15 cellular contexts compared by ENCODE assay signal in genomic region chr5:82403724-82404123, GRCh38.
DNase-seq lines count a peak whose midpoint lies in the region; ATAC-seq and TF ChIP-seq lines count a peak whose summit lies in the region.
"Had no signal": no experiment of that assay in that cellular context is flagged by ENCODE, and none has a peak within 500 bp of the region (broad histone marks: within the 10 kb centered on the region; RNA-seq: fewer than 3 reads in every experiment).

No MANE protein-coding gene starts in this region.

- H3K4me3 ChIP-seq in WERI-Rb-1 (ENCODE audit: low read depth, low read length) = no peak overlapping the region
- H3K4me3 ChIP-seq in smooth muscle cell = no peak overlapping the region
- H3K4me3 ChIP-seq in left ventricle myocardium inferior = no peak overlapping the region
- H3K4me3 ChIP-seq: A549 had no signal

- peaks cover 20% of the 10 kb centered on the region for H3K4me1 ChIP-seq in foreskin keratinocyte
- peaks cover 4% of the 10 kb centered on the region for H3K4me1 ChIP-seq in smooth muscle cell (ENCODE audit: low read depth)
- no peaks in the 10 kb centered on the region for H3K4me1 ChIP-seq in left ventricle myocardium inferior
- H3K4me1 ChIP-seq: A549 had no signal

- no peaks in the 10 kb centered on the region for H4K20me1 ChIP-seq in smooth muscle cell (ENCODE audit: low read depth)

- TF ChIP-seq CTCF in WERI-Rb-1 (IDR thresholded peaks at IDR 0.05; ENCODE audit: low read depth, low read length) (no peak), foreskin keratinocyte (conservative IDR thresholded peaks at IDR 0.05) (no peak), smooth muscle cell (IDR thresholded peaks at IDR 0.05; ENCODE audit: borderline replicate concordance, insufficient read depth, poor library complexity, severe bottlenecking) (no peak), left ventricle myocardium inferior (IDR thresholded peaks at IDR 0.05; ENCODE audit: borderline replicate concordance) (no peak)

- H3K9me3 ChIP-seq in WERI-Rb-1 (ENCODE audit: severe bottlenecking) = peaks cover 6% of the 10 kb centered on the region
- peaks cover 9% of the 10 kb centered on the region for H3K9me3 ChIP-seq in smooth muscle cell (replicated peaks; ENCODE audit: low read depth)
- peaks cover 18% of the 10 kb centered on the region for H3K9me3 ChIP-seq in left ventricle myocardium inferior (replicated peaks)

- ATAC-seq in foreskin keratinocyte (no peak), GM19351 (IDR thresholded peaks at IDR 0.05; ENCODE audit: unreplicated experiment) (no peak)
- ATAC-seq: A549; CD8-positive, alpha-beta T cell had no signal

- no peak overlapping the region for H2AFZ ChIP-seq in smooth muscle cell (ENCODE audit: low read depth)

- no peaks in the 10 kb centered on the region for H3K79me2 ChIP-seq in smooth muscle cell (ENCODE audit: low read depth)

- H3K27me3 ChIP-seq in WERI-Rb-1 (ENCODE audit: insufficient read depth, low read depth, severe bottlenecking) = no peaks in the 10 kb centered on the region
- H3K27me3 ChIP-seq in foreskin keratinocyte = no peaks in the 10 kb centered on the region
- H3K27me3 ChIP-seq in smooth muscle cell (ENCODE audit: low read depth) = no peaks in the 10 kb centered on the region
- no peaks in the 10 kb centered on the region for H3K27me3 ChIP-seq in left ventricle myocardium inferior (ENCODE audit: low read depth)

- DNase-seq in OCI-M1 (lab: John Stamatoyannopoulos, UW) (peak; percentile 39), WERI-Rb-1 (peak; percentile 55), foreskin keratinocyte (no peak), smooth muscle cell (lab: John Stamatoyannopoulos, UW; ENCODE audit: unreplicated experiment) (no peak), GF-D8 (lab: John Stamatoyannopoulos, UW) (no peak), left ventricle myocardium inferior (no peak)
- DNase-seq: CD8-positive, alpha-beta T cell; COR-L47; DMS153; DMS79 treated with DMSO at 0.1 percent for 48 hours; EL; GDM1; H7 had no signal

- H3K9ac ChIP-seq in smooth muscle cell (ENCODE audit: low read depth) = no peak overlapping the region

- intact Hi-C loops in left ventricle myocardium inferior (cut with micrococcal nuclease) = no loop called here

- H3K36me3 ChIP-seq in WERI-Rb-1 (no peaks in the 10 kb centered on the region), smooth muscle cell (ENCODE audit: low read depth) (no peaks in the 10 kb centered on the region), left ventricle myocardium inferior (no peaks in the 10 kb centered on the region)

- H3K4me2 ChIP-seq in smooth muscle cell = no peak overlapping the region
- H3K4me2 ChIP-seq: A549 had no signal

- H3K27ac ChIP-seq in WERI-Rb-1 (no peak overlapping the region), foreskin keratinocyte (peak overlapping the region; percentile 100), smooth muscle cell (ENCODE audit: low read depth) (peak overlapping the region; percentile 98), left ventricle myocardium inferior (replicated peaks) (no peak overlapping the region)
- H3K27ac ChIP-seq: A549 had no signal

- 92% methylated on average over 2 of the region's 2 CpGs for WGBS in smooth muscle cell (ENCODE audit: low lambda C conversion rate)

- H3F3A ChIP-seq in smooth muscle cell (ENCODE audit: low read depth) = peaks cover 1% of the 10 kb centered on the region

Comparison
In these comparisons a context has a peak if more than half of its experiments do, and no peak if none do; other contexts are left out.
1. DNase-seq: peak in OCI-M1 (single experiment) and WERI-Rb-1 (single experiment); none in foreskin keratinocyte (0 of 2), smooth muscle cell (single experiment), GF-D8 (single experiment) and left ventricle myocardium inferior (single experiment).
2. H3K27ac ChIP-seq: peak in foreskin keratinocyte (single experiment) and smooth muscle cell (single experiment); none in WERI-Rb-1 (single experiment) and left ventricle myocardium inferior (single experiment).